Comparison of ENCODE assay signal across 27 cellular contexts in the genomic region with DNA sequence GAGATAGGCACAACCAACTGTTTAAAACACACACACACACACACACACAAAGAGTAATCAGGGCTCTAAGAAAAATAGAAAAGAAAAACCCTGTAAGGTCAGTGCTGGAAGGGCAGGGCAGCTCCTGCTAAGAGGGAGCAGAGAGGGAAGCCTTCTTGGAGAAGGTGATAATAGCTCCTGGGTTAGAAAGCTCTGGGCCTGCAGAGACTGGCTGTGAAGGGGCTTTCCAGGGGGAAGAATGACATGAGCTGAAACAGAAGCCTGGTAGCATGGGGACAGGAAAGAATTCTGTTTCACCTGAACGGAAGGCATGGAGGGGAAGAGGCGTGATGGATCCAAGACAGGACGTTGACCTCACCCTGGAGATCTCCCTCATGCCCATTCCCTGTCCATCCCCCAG. TPM values are rescaled to one million over a fixed set of nuclear protein-coding genes. Genes with fewer than 3 reads are reported as not detected.
"Had no signal": no experiment of that assay in that cellular context is flagged by ENCODE, and none has a peak within 500 bp of the region (broad histone marks: within the 10 kb centered on the region; RNA-seq: fewer than 3 reads in every experiment).

No MANE protein-coding gene starts in this region.

- H3K27ac ChIP-seq: epithelial cell of prostate, gastrocnemius medialis, prostate gland, right atrium auricular region, stomach, tibial nerve, upper lobe of right lung, uterus had no signal

- H3K27ac Mint-ChIP-seq: stimulated activated effector memory CD8-positive, alpha-beta T cell treated with anti-CD3 and anti-CD28 coated beads, Interleukin-12 subunit alpha, Interleukin-12 subunit beta, amount 100 ng/mL, for 72 hours had no signal

- H3K9me3 ChIP-seq: gastrocnemius medialis, prostate gland, right atrium auricular region, stomach, tibial nerve, upper lobe of right lung, uterus had no signal

- H3K36me3 ChIP-seq: gastrocnemius medialis, prostate gland, right atrium auricular region, stomach, tibial nerve, upper lobe of right lung, uterus had no signal

- ATAC-seq: esophagus mucosa; gastrocnemius medialis; left lobe of liver; naive thymus-derived CD8-positive, alpha-beta T cell; sciatic nerve; stimulated activated effector memory CD8-positive, alpha-beta T cell treated with anti-CD3 and anti-CD28 coated beads, Interleukin-12 subunit alpha, Interleukin-12 subunit beta, amount 100 ng/mL, for 72 hours; upper lobe of right lung had no signal

- H3K4me1 Mint-ChIP-seq: naive thymus-derived CD8-positive, alpha-beta T cell; stimulated activated effector memory CD8-positive, alpha-beta T cell treated with anti-CD3 and anti-CD28 coated beads, Interleukin-12 subunit alpha, Interleukin-12 subunit beta, amount 100 ng/mL, for 72 hours had no signal

- H3K4me3 ChIP-seq: dorsolateral prefrontal cortex, gastrocnemius medialis, prostate gland, right atrium auricular region, smooth muscle cell, stomach, tibial nerve, upper lobe of right lung, uterus had no signal

- DNase-seq: cerebellar nuclear complex; dorsolateral prefrontal cortex; effector CD4-positive, alpha-beta T cell; foreskin fibroblast; gastrocnemius medialis; head of caudate nucleus; kidney; mesendoderm; midbrain; naive thymus-derived CD8-positive, alpha-beta T cell; nucleus accumbens; stimulated activated CD4-positive, alpha-beta T cell treated with anti-CD3 and anti-CD28 coated beads, Interleukin-12 subunit alpha, Interleukin-12 subunit beta, amount 100 ng/mL, for 4 hours; stimulated activated CD4-positive, alpha-beta T cell treated with anti-CD3 and anti-CD28 coated beads, Interleukin-1b, Interleukin-23, amount 100 ng/mL, for 48 hours; stimulated activated CD4-positive, alpha-beta T cell treated with anti-CD3 and anti-CD28 coated beads, Interleukin-4, amount 100 ng/mL, for 24 hours; stimulated activated naive CD4-positive, alpha-beta T cell treated with Interleukin-2 at 50 U/mL for 16 hours; stomach; upper lobe of right lung; uterus had no signal

- H3K9me3 Mint-ChIP-seq: naive thymus-derived CD8-positive, alpha-beta T cell; stimulated activated effector memory CD8-positive, alpha-beta T cell treated with anti-CD3 and anti-CD28 coated beads, Interleukin-12 subunit alpha, Interleukin-12 subunit beta, amount 100 ng/mL, for 72 hours had no signal

- H3K4me3 Mint-ChIP-seq: naive thymus-derived CD8-positive, alpha-beta T cell; stimulated activated effector memory CD8-positive, alpha-beta T cell treated with anti-CD3 and anti-CD28 coated beads, Interleukin-12 subunit alpha, Interleukin-12 subunit beta, amount 100 ng/mL, for 72 hours had no signal

- H3K27me3 ChIP-seq: dorsolateral prefrontal cortex, right atrium auricular region, tibial nerve, uterus had no signal

- H3K4me2 ChIP-seq: smooth muscle cell had no signal

- H3K4me1 ChIP-seq: prostate gland, right atrium auricular region, stomach, tibial nerve, upper lobe of right lung, uterus had no signal

- H3K36me3 Mint-ChIP-seq: naive thymus-derived CD8-positive, alpha-beta T cell; stimulated activated effector memory CD8-positive, alpha-beta T cell treated with anti-CD3 and anti-CD28 coated beads, Interleukin-12 subunit alpha, Interleukin-12 subunit beta, amount 100 ng/mL, for 72 hours had no signal

RNA-seq across cellular contexts. Expression of gene WSCD1, which starts 46.7 kb away (rescaled TPM):
- total RNA-seq: naive thymus-derived CD8-positive, alpha-beta T cell had no signal
- polyA plus RNA-seq: naive thymus-derived CD8-positive, alpha-beta T cell had no signal
